15 cellular contexts compared by ENCODE assay signal in the genomic region with DNA sequence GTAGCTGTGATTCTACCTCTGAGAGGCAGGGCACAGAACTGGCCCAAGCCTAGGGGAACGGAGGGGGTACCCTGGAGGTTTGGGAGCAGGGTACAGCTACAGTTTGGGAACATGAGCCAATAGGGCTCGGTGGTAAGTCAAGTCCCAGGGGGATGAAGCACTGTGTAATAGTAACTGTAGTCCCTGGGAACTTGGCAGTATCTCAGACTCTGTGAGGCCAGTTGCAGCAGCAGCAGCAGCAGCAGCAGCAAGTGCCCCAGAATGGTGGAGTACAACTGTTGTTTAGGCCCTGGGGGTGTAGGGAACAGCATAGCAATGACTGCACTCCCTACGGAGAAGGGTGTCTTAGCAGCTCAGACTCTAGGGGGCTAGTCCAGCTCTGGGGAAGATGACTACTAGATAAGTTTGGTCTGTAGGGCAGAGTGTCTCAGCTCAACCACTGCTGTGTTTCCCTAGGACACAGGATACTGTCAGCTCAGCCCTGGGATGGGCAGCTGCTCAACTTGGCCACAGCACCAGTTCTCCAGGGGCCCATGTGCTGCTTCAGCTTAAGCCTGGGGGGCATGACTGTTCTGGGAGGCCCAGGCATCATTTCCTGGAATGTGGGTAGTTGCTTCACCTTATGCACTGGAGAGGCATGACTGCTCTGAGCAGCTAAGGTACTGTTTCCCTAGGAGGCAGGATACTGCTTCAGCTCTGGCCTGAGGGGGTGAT. TPM values are rescaled to one million over a fixed set of nuclear protein-coding genes. Genes with fewer than 3 reads are reported as not detected.
DNase-seq lines count a peak whose midpoint lies in the region; ATAC-seq and TF ChIP-seq lines count a peak whose summit lies in the region.
"Had no signal": no experiment of that assay in that cellular context is flagged by ENCODE, and none has a peak within 500 bp of the region (broad histone marks: within the 10 kb centered on the region; RNA-seq: fewer than 3 reads in every experiment).

No MANE protein-coding gene starts in this region.

- H3K4me3 ChIP-seq in cardiac fibroblast (replicated peaks in 1 of 2; ENCODE audit: low read depth in 2 of 2, low read length in 2 of 2) = no peak overlapping the region
- H3K4me3 ChIP-seq: cardiac muscle cell had no signal

- no peak for ATAC-seq in GM18873 (IDR thresholded peaks at IDR 0.05; ENCODE audit: low FRiP score, unreplicated experiment)
- ATAC-seq: activated CD8-positive, alpha-beta T cell treated with anti-CD3 and anti-CD28 coated beads for 36 hours had no signal

- DNase-seq in AG20443 (ENCODE audit: low spot score) = peak; percentile 56
- DNase-seq in HT1080 (ENCODE audit: low read depth) = peak; percentile 56
- peak; percentile 76 to 82 for DNase-seq in cardiac fibroblast (ENCODE audit: low read depth in 2 of 2)
- peak; percentile 57 for DNase-seq in kidney tubule cell (ENCODE audit: low spot score)
- no peak for DNase-seq in NCI-H69 (lab: John Stamatoyannopoulos, UW)
- no peak for DNase-seq in NCI-H1417 treated with DMSO at 0.1 percent for 48 hours (lab: John Stamatoyannopoulos, UW)
- no peak for DNase-seq in activated naive CD4-positive, alpha-beta T cell (lab: John Stamatoyannopoulos, UW)
- DNase-seq: activated CD8-positive, alpha-beta T cell treated with anti-CD3 and anti-CD28 coated beads for 36 hours; activated effector memory CD4-positive, alpha-beta T cell treated with Interleukin-2 at 50 U/mL for 16 hours; BE2C; DMS53; NCI-H1092 treated with DMSO at 0.1 percent for 48 hours; stimulated activated CD4-positive, alpha-beta T cell treated with anti-CD3 and anti-CD28 coated beads, Interleukin-2, amount 100 ng/mL, for 24 hours had no signal

- TF ChIP-seq CTCF in cardiac fibroblast (IDR thresholded peaks at IDR 0.05; ENCODE audit: low read depth, low read length) = no peak

RNA-seq across cellular contexts. Expression of a gene that starts 20.5 kb away (rescaled TPM):
- 1.6 and 2.6 TPM in 2 replicates for total RNA-seq in HT1080 (2014; rRNA removed; shearing (Covaris generic))
- 3.5 and 4.1 TPM in 2 replicates for polyA plus RNA-seq in HT1080 (2015; cell fraction: cytosol; rRNA removed)
- polyA plus RNA-seq in HT1080 (2015; cell fraction: nucleus; rRNA removed) = 11.1 and 11.3 TPM in 2 replicates

RNA-seq across cellular contexts. Expression of a gene that starts 21.1 kb away (rescaled TPM):
- total RNA-seq in HT1080 (2014; rRNA removed; shearing (Covaris generic)) = 103 and 109 TPM in 2 replicates
- polyA plus RNA-seq in HT1080 (2015; cell fraction: cytosol; rRNA removed) = 67.7 and 82.8 TPM in 2 replicates
- polyA plus RNA-seq in HT1080 (2015; cell fraction: nucleus; rRNA removed) = 152 and 165 TPM in 2 replicates

Comparison
In these comparisons a context has a peak if more than half of its experiments do, and no peak if none do; other contexts are left out.
1. DNase-seq: peak in AG20443 (single experiment), HT1080 (single experiment), cardiac fibroblast (2 of 2) and kidney tubule cell (single experiment); none in NCI-H69 (single experiment), NCI-H1417 treated with DMSO at 0.1 percent for 48 hours (single experiment) and activated naive CD4-positive, alpha-beta T cell (0 of 4).